In genomic region chr7:133253522-133253882, GRCh38 we compare ENCODE assay signal across 1 cellular context.
TF ChIP-seq lines count a peak whose summit lies in the region.

No MANE protein-coding gene starts in this region.

TF ChIP-seq in K562, 482 proteins besides CTCF, POLR2A, EP300 and RAD21 (continued from another document):
- TF ChIP-seq ZNF740 (CRISPR knock-in tag; IDR thresholded peaks at IDR 0.05) (peak; percentile 64), ZNF740 (tag; IDR thresholded peaks at IDR 0.05) (no peak; a peak in 1 of 4 replicates), CTCFL (IDR thresholded peaks at IDR 0.05; ENCODE audit: borderline replicate concordance, insufficient read depth, low read depth, low read length, poor library complexity, severe bottlenecking) (no peak), TOE1 (IDR thresholded peaks at IDR 0.05; ENCODE audit: borderline replicate concordance) (peak; percentile 19; the same call in 1 of the 2 replicates), TOE1 (CRISPR knock-in tag; IDR thresholded peaks at IDR 0.05; ENCODE audit: borderline replicate concordance, low read depth) (no peak), ARID3A (IDR thresholded peaks at IDR 0.05; ENCODE audit: borderline replicate concordance, low read depth, low read length) (no peak), ZNF165 (CRISPR knock-in tag; IDR thresholded peaks at IDR 0.05; ENCODE audit: borderline replicate concordance) (0 out of 2 replicates have a peak, but pooled peaks have one; percentile 57), VEZF1 (CRISPR knock-in tag; IDR thresholded peaks at IDR 0.05) (peak; percentile 9; the same call in 1 of the 2 replicates), ZNF212 (CRISPR knock-in tag; IDR thresholded peaks at IDR 0.05) (peak; percentile 88; the same call in 1 of the 2 replicates)
